ENCODE assay signal across 13 cellular contexts in genomic region chrX:77743720-77744119, GRCh38. TPM values are rescaled to one million over a fixed set of nuclear protein-coding genes. Genes with fewer than 3 reads are reported as not detected.
DNase-seq lines count a peak whose midpoint lies in the region; ATAC-seq and TF ChIP-seq lines count a peak whose summit lies in the region.
"Had no signal": no experiment of that assay in that cellular context is flagged by ENCODE, and none has a peak within 500 bp of the region (broad histone marks: within the 10 kb centered on the region; RNA-seq: fewer than 3 reads in every experiment).

No MANE protein-coding gene starts in this region.

- no peak for DNase-seq in CD8-positive, alpha-beta T cell
- DNase-seq in H4 (ENCODE audit: low spot score): peak; percentile 3
- no peak for DNase-seq in naive thymus-derived CD8-positive, alpha-beta T cell
- no peak for DNase-seq in DMS 273 (lab: John Stamatoyannopoulos, UW; ENCODE audit: unreplicated experiment)
- DNase-seq in NCI-H1105 treated with DMSO at 0.1 percent for 48 hours (lab: John Stamatoyannopoulos, UW): no peak
- no peak for DNase-seq in AG20443 (ENCODE audit: low spot score)
- no peak for DNase-seq in kidney glomerular epithelial cell (lab: John Stamatoyannopoulos, UW)
- DNase-seq: NCI-H187 treated with DMSO at 0.1 percent for 48 hours, NCI-H748 treated with DMSO at 0.1 percent for 48 hours, sigmoid colon, stomach had no signal

- H3K9me3 Mint-ChIP-seq in CD8-positive, alpha-beta T cell: no peaks in the 10 kb centered on the region
- no peaks in the 10 kb centered on the region for H3K9me3 Mint-ChIP-seq in activated T-helper 17 cell treated with anti-CD3 and anti-CD28 coated beads, Interleukin-2, amount 50 U/mL, for 72 hours
- no peaks in the 10 kb centered on the region for H3K9me3 Mint-ChIP-seq in naive thymus-derived CD8-positive, alpha-beta T cell

- no peaks in the 10 kb centered on the region for H3K9me3 ChIP-seq in CD8-positive, alpha-beta T cell (ENCODE audit: low read length)
- H3K9me3 ChIP-seq: sigmoid colon, stomach had no signal

- no peak overlapping the region for H3K4me3 ChIP-seq in CD8-positive, alpha-beta T cell (ENCODE audit: low read depth, low read length)
- H3K4me3 ChIP-seq: sigmoid colon, stomach had no signal

- H3K4me3 Mint-ChIP-seq in CD8-positive, alpha-beta T cell: no peak overlapping the region
- no peak overlapping the region for H3K4me3 Mint-ChIP-seq in activated T-helper 17 cell treated with anti-CD3 and anti-CD28 coated beads, Interleukin-2, amount 50 U/mL, for 72 hours
- H3K4me3 Mint-ChIP-seq in naive thymus-derived CD8-positive, alpha-beta T cell: peak overlapping the region in 7 of 10 donors; percentile 6 to 63 (median 37)
- H3K4me3 Mint-ChIP-seq: nephron had no signal

- H3K27ac Mint-ChIP-seq in CD8-positive, alpha-beta T cell: peak overlapping the region; percentile 76
- H3K27ac Mint-ChIP-seq in activated T-helper 17 cell treated with anti-CD3 and anti-CD28 coated beads, Interleukin-2, amount 50 U/mL, for 72 hours: peak overlapping the region; percentile 64
- H3K27ac Mint-ChIP-seq in naive thymus-derived CD8-positive, alpha-beta T cell: peak overlapping the region; percentile 5 to 87 (median 81)

- CTCF ChIA-PET in CD8-positive, alpha-beta T cell (lab: Charles Lee): no interaction called here

- H3K36me3 ChIP-seq in CD8-positive, alpha-beta T cell (ENCODE audit: insufficient read depth, low read length): no peaks in the 10 kb centered on the region
- H3K36me3 ChIP-seq: sigmoid colon, stomach had no signal

- intact Hi-C loops in CD8-positive, alpha-beta T cell (cut with DNase I, micrococcal nuclease): no loop called here

- H3K27me3 ChIP-seq in CD8-positive, alpha-beta T cell (ENCODE audit: insufficient read depth, low read length): no peaks in the 10 kb centered on the region
- H3K27me3 ChIP-seq: sigmoid colon, stomach had no signal

- H3K27ac ChIP-seq in CD8-positive, alpha-beta T cell (ENCODE audit: low read depth, low read length): no peak overlapping the region

- H3K27me3 Mint-ChIP-seq in CD8-positive, alpha-beta T cell (ENCODE audit: low read depth): no peaks in the 10 kb centered on the region
- H3K27me3 Mint-ChIP-seq in activated T-helper 17 cell treated with anti-CD3 and anti-CD28 coated beads, Interleukin-2, amount 50 U/mL, for 72 hours: no peaks in the 10 kb centered on the region
- H3K27me3 Mint-ChIP-seq in naive thymus-derived CD8-positive, alpha-beta T cell: no peaks in the 10 kb centered on the region

- H3K4me1 Mint-ChIP-seq in CD8-positive, alpha-beta T cell (ENCODE audit: low read depth): peaks cover 64% of the 10 kb centered on the region
- H3K4me1 Mint-ChIP-seq in activated T-helper 17 cell treated with anti-CD3 and anti-CD28 coated beads, Interleukin-2, amount 50 U/mL, for 72 hours: peaks cover 11% of the 10 kb centered on the region
- peaks cover 22 to 67% (median 63%) of the 10 kb centered on the region in 4 donors for H3K4me1 Mint-ChIP-seq in naive thymus-derived CD8-positive, alpha-beta T cell

- TF ChIP-seq CTCF in CD8-positive, alpha-beta T cell (IDR thresholded peaks at IDR 0.05): no peak

- POLR2A ChIA-PET in CD8-positive, alpha-beta T cell (lab: Charles Lee): no interaction called here
- POLR2A ChIA-PET in naive thymus-derived CD8-positive, alpha-beta T cell (lab: Charles Lee): no interaction called here

- H3K4me1 ChIP-seq in CD8-positive, alpha-beta T cell (ENCODE audit: insufficient read depth, low read length): peaks cover 21% of the 10 kb centered on the region

- H3K36me3 Mint-ChIP-seq in CD8-positive, alpha-beta T cell: peaks cover 2% of the 10 kb centered on the region
- H3K36me3 Mint-ChIP-seq in activated T-helper 17 cell treated with anti-CD3 and anti-CD28 coated beads, Interleukin-2, amount 50 U/mL, for 72 hours (ENCODE audit: low read depth): no peaks in the 10 kb centered on the region
- no peaks in the 10 kb centered on the region for H3K36me3 Mint-ChIP-seq in naive thymus-derived CD8-positive, alpha-beta T cell

- no peak for ATAC-seq in CD8-positive, alpha-beta T cell
- ATAC-seq in activated T-helper 17 cell treated with anti-CD3 and anti-CD28 coated beads, Interleukin-2, amount 50 U/mL, for 72 hours (replicated peaks): no peak
- ATAC-seq in naive thymus-derived CD8-positive, alpha-beta T cell: no peak

RNA-seq across cellular contexts. Expression of gene ATRX, which starts 42.3 kb away (rescaled TPM):
- 10 to 100 TPM; 61.2 to 65.7 TPM for total RNA-seq in CD8-positive, alpha-beta T cell
- 42.5 and 85.2 TPM in 2 replicates for total RNA-seq in H4 (2014; rRNA removed; shearing (Covaris generic))
- 10 to 100 TPM; 70.2 to 74.5 TPM for total RNA-seq in activated T-helper 17 cell treated with anti-CD3 and anti-CD28 coated beads, Interleukin-2, amount 50 U/mL, for 72 hours
- total RNA-seq in naive thymus-derived CD8-positive, alpha-beta T cell: 100 to 1,000 TPM; 125 to 126 TPM
- 10 to 100 TPM; 33.6 to 60.8 (median 48.0) TPM for polyA plus RNA-seq in naive thymus-derived CD8-positive, alpha-beta T cell

Comparison
In these comparisons a context has a peak if more than half of its experiments do, and no peak if none do; other contexts are left out.
1. H3K4me3 Mint-ChIP-seq: peak in naive thymus-derived CD8-positive, alpha-beta T cell (7 of 10); none in CD8-positive, alpha-beta T cell (single experiment) and activated T-helper 17 cell treated with anti-CD3 and anti-CD28 coated beads, Interleukin-2, amount 50 U/mL, for 72 hours (single experiment).
2. Peak in every context shown above with its lines, with median percentiles within 50 percentile points of each other: H3K27ac Mint-ChIP-seq.